9 cellular contexts compared by ENCODE assay signal in genomic region chr10:22849077-22849810, GRCh38.
A peak's percentile ranks its signal among the peaks of the same experiment; 100 is the strongest.
DNase-seq lines count a peak whose midpoint lies in the region; ATAC-seq and TF ChIP-seq lines count a peak whose summit lies in the region.
"Had no signal": no experiment of that assay in that cellular context is flagged by ENCODE, and none has a peak within 500 bp of the region (broad histone marks: within the 10 kb centered on the region; RNA-seq: fewer than 3 reads in every experiment).

No MANE protein-coding gene starts in this region.

- peak overlapping the region; percentile 53 for H2AFZ ChIP-seq in neuronal stem cell (ENCODE audit: low read length)

- no peak overlapping the region for H4K8ac ChIP-seq in neuronal stem cell (ENCODE audit: low read depth, low read length)

- no peak overlapping the region for H3K14ac ChIP-seq in neuronal stem cell (ENCODE audit: low read length)

- ATAC-seq in GM21381 (IDR thresholded peaks at IDR 0.05; ENCODE audit: unreplicated experiment) (no peak), HG03045 (IDR thresholded peaks at IDR 0.05; ENCODE audit: unreplicated experiment) (no peak)

- H3K23ac ChIP-seq in neuronal stem cell (ENCODE audit: low read depth, low read length, poor library complexity) = no peak overlapping the region

- H4K91ac ChIP-seq in neuronal stem cell (ENCODE audit: low read depth, low read length, poor library complexity) = no peak overlapping the region

- H3K27ac ChIP-seq in SJCRH30 (no peak overlapping the region), neuronal stem cell (replicated peaks; ENCODE audit: low read length) (no peak overlapping the region)

- no peak overlapping the region for H2AK5ac ChIP-seq in neuronal stem cell (ENCODE audit: low read depth, low read length)

- no peak overlapping the region for H3K18ac ChIP-seq in neuronal stem cell (ENCODE audit: low read length)

- no peak overlapping the region for H3K9ac ChIP-seq in neuronal stem cell (ENCODE audit: low read depth, low read length, poor library complexity)

- H3K4ac ChIP-seq in neuronal stem cell (ENCODE audit: low read length) = no peak overlapping the region

- H2BK15ac ChIP-seq in neuronal stem cell (ENCODE audit: low read length) = no peak overlapping the region

- no peaks in the 10 kb centered on the region for H3K36me3 ChIP-seq in SJCRH30
- no peaks in the 10 kb centered on the region for H3K36me3 ChIP-seq in neuronal stem cell (replicated peaks in 1 of 2; ENCODE audit: control insufficient read depth in 2 of 2, insufficient read depth in 2 of 2, low read length in 2 of 2)

- no peaks in the 10 kb centered on the region for H3K4me1 ChIP-seq in SJCRH30
- no peaks in the 10 kb centered on the region for H3K4me1 ChIP-seq in neuronal stem cell (ENCODE audit: control insufficient read depth in 2 of 2, insufficient read depth in 1 of 2, low read depth in 1 of 2, low read length in 2 of 2)

- no peak overlapping the region for H3K4me2 ChIP-seq in neuronal stem cell (ENCODE audit: insufficient read depth, low read length, poor library complexity, severe bottlenecking)

- H3K4me3 ChIP-seq in SJCRH30 (peak overlapping the region; percentile 29), fibroblast of the aortic adventitia (ENCODE audit: low read depth, low read length) (no peak overlapping the region), neuronal stem cell (ENCODE audit: low read length in 2 of 2) (no peak overlapping the region)

- H3K9me3 ChIP-seq in SJCRH30 (replicated peaks) = no peaks in the 10 kb centered on the region
- peaks cover 0 to 2% of the 10 kb centered on the region in 2 donors for H3K9me3 ChIP-seq in neuronal stem cell (replicated peaks in 1 of 2; ENCODE audit: control insufficient read depth in 2 of 2, insufficient read depth in 1 of 2, low read depth in 1 of 2, low read length in 2 of 2)

- DNase-seq in AG08395 (ENCODE audit: low spot score) (peak; percentile 58), SJCRH30 (peak; percentile 73 to 81), fibroblast of the aortic adventitia (ENCODE audit: low read depth) (peak; percentile 55), neuronal stem cell (ENCODE audit: low spot score) (no peak), NCI-H1092 (lab: John Stamatoyannopoulos, UW) (no peak), Kasumi-1 (lab: John Stamatoyannopoulos, UW) (no peak)
- DNase-seq: DMS79 had no signal

- no peak overlapping the region for H2BK5ac ChIP-seq in neuronal stem cell (ENCODE audit: low read length)

- no peak for TF ChIP-seq CTCF in fibroblast of the aortic adventitia (IDR thresholded peaks at IDR 0.05; ENCODE audit: insufficient read depth, low read length)

- H2BK120ac ChIP-seq in neuronal stem cell (ENCODE audit: low read depth, low read length) = no peak overlapping the region

- no peak overlapping the region for H2BK12ac ChIP-seq in neuronal stem cell (ENCODE audit: low read length)

- no peaks in the 10 kb centered on the region for H3K27me3 ChIP-seq in SJCRH30
- no peaks in the 10 kb centered on the region for H3K27me3 ChIP-seq in neuronal stem cell (ENCODE audit: control insufficient read depth in 3 of 3, insufficient read depth in 3 of 3, low read depth in 1 of 3, low read length in 3 of 3)

- no peaks in the 10 kb centered on the region for H3K79me1 ChIP-seq in neuronal stem cell (ENCODE audit: low read depth, low read length)

- no CpG with 5 or more reads among the region's 12 CpGs for WGBS in neuronal stem cell (ENCODE audit: extremely low coverage in 2 of 2, insufficient read length in 2 of 2, insufficient replicate concordance in 1 of 2), 2 donors

Comparison
In these comparisons a context has a peak if more than half of its experiments do, and no peak if none do; other contexts are left out.
1. DNase-seq: peak in AG08395 (single experiment), SJCRH30 (2 of 2) and fibroblast of the aortic adventitia (single experiment); none in neuronal stem cell (single experiment), NCI-H1092 (single experiment) and Kasumi-1 (0 of 2).